Comparison of ENCODE assay signal across 12 cellular contexts in the genomic region with DNA sequence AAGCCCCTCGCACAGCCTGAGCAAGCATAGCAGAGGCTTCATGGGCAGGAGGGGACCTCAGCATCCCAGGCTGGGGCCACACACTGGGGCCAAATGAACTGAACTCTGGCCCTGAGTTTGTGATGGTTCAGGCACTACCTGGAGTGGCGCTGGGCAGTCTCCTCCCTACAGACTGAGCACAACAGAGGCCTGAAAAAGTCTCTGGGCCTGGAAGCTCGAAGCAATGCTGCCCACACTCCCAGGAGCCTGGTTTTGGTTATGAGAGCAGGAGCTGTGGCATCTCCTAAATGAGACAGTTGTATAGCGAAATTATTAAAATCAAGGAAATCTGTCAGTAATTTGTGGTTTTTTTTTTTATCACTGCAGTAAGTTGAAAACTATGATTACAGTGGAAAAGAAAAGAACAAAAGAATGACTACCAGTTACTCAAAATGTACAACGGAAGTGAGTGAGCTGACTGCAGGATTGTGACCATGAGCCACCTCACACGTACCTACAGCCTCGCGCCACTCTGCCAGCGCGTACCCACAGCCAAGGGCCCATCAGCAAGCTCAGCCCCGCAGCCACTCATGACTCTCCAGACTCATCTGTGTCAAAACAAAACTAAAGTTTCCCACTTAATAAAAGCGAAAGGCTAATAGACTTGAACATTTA.
DNase-seq lines count a peak whose midpoint lies in the region; ATAC-seq and TF ChIP-seq lines count a peak whose summit lies in the region.
"Had no signal": no experiment of that assay in that cellular context is flagged by ENCODE, and none has a peak within 500 bp of the region (broad histone marks: within the 10 kb centered on the region; RNA-seq: fewer than 3 reads in every experiment).

No MANE protein-coding gene starts in this region.

- peak; percentile 91 for ATAC-seq in HG03175 (IDR thresholded peaks at IDR 0.05; ENCODE audit: unreplicated experiment)
- peak; percentile 99 for ATAC-seq in activated T-helper 17 cell treated with anti-CD3 and anti-CD28 coated beads, Interleukin-2, amount 50 U/mL, for 72 hours (replicated peaks)
- peak; percentile 85 for ATAC-seq in stimulated activated naive CD8-positive, alpha-beta T cell treated with anti-CD3 and anti-CD28 coated beads, Interleukin-15, Interleukin-2, amounts not matched to agents 100 U/mL and 50 U/mL, for 24 hours
- no peak for ATAC-seq in GM19035 (IDR thresholded peaks at IDR 0.05; ENCODE audit: unreplicated experiment)

- peak overlapping the region; percentile 49 for H3K4me3 Mint-ChIP-seq in activated T-helper 17 cell treated with anti-CD3 and anti-CD28 coated beads, Interleukin-2, amount 50 U/mL, for 72 hours
- no peak overlapping the region for H3K4me3 Mint-ChIP-seq in type B pancreatic cell

- no peak for TF ChIP-seq CTCF in type B pancreatic cell (conservative IDR thresholded peaks at IDR 0.05)

- no peaks in the 10 kb centered on the region for H3K27me3 Mint-ChIP-seq in activated T-helper 17 cell treated with anti-CD3 and anti-CD28 coated beads, Interleukin-2, amount 50 U/mL, for 72 hours
- peaks cover 11% of the 10 kb centered on the region for H3K27me3 Mint-ChIP-seq in type B pancreatic cell

- peaks cover 13% of the 10 kb centered on the region for H3K4me1 Mint-ChIP-seq in activated T-helper 17 cell treated with anti-CD3 and anti-CD28 coated beads, Interleukin-2, amount 50 U/mL, for 72 hours
- peaks cover 14% of the 10 kb centered on the region for H3K4me1 Mint-ChIP-seq in type B pancreatic cell (ENCODE audit: unreplicated experiment)

- no peaks in the 10 kb centered on the region for H3K9me3 Mint-ChIP-seq in activated T-helper 17 cell treated with anti-CD3 and anti-CD28 coated beads, Interleukin-2, amount 50 U/mL, for 72 hours
- H3K9me3 Mint-ChIP-seq in type B pancreatic cell = no peaks in the 10 kb centered on the region

- peak overlapping the region; percentile 78 for H3K27ac Mint-ChIP-seq in activated T-helper 17 cell treated with anti-CD3 and anti-CD28 coated beads, Interleukin-2, amount 50 U/mL, for 72 hours
- no peak overlapping the region for H3K27ac Mint-ChIP-seq in type B pancreatic cell

- peak; percentile 10 for DNase-seq in stimulated activated CD4-positive, alpha-beta T cell treated with anti-CD3 and anti-CD28 coated beads, Interleukin-12 subunit alpha, Interleukin-12 subunit beta, amount 100 ng/mL, for 4 hours
- DNase-seq in stimulated activated CD4-positive, alpha-beta T cell treated with anti-CD3 and anti-CD28 coated beads, Interleukin-4, amount 100 ng/mL, for 4 hours = no peak
- DNase-seq in stimulated activated naive CD8-positive, alpha-beta T cell treated with anti-CD3 and anti-CD28 coated beads, Interleukin-15, Interleukin-2, amounts not matched to agents 100 U/mL and 50 U/mL, for 24 hours = no peak
- DNase-seq in type B pancreatic cell (ENCODE audit: extremely low spot score, unreplicated experiment) (no peak), DMS 273 (lab: John Stamatoyannopoulos, UW; ENCODE audit: unreplicated experiment) (no peak)
- DNase-seq: cortex of kidney, DMS153, posterior cingulate gyrus, thyroid gland had no signal

- no peaks in the 10 kb centered on the region for H3K36me3 Mint-ChIP-seq in activated T-helper 17 cell treated with anti-CD3 and anti-CD28 coated beads, Interleukin-2, amount 50 U/mL, for 72 hours (ENCODE audit: low read depth)
- peaks cover 3% of the 10 kb centered on the region for H3K36me3 Mint-ChIP-seq in type B pancreatic cell
